ENCODE assay signal across 18 cellular contexts in the genomic region with DNA sequence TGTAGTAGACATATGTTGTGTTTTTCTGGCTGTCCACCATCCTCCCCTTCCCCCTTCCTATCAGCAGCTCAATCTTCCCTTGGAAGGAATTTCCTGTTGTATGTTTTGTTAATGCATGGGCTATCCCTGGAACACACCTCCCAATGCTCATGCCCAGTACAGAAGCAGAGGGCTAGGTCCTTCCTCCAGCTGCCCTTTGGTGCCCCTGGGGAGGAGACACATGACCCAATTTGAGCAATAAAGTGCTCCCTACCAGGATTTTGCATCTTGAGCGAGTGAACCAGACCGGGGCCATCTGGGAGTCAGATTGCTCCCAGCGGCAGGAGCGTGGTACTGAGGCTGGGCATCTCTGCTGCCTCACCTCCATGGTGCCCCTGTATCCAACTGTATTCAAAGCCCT.
"Had no signal": no experiment of that assay in that cellular context is flagged by ENCODE, and none has a peak within 500 bp of the region (broad histone marks: within the 10 kb centered on the region; RNA-seq: fewer than 3 reads in every experiment).

No MANE protein-coding gene starts in this region.

- FAIRE-seq: endometrium had no signal

- ATAC-seq: activated CD4-positive, CD25-positive, alpha-beta regulatory T cell treated with anti-CD3 and anti-CD28 coated beads, Interleukin-2, amount 50 U/mL, for 24 hours had no signal

- H3K27ac ChIP-seq: coronary artery, thyroid gland, uterus had no signal

- H3K9me3 ChIP-seq: thyroid gland, uterus had no signal

- H3K4me3 ChIP-seq: coronary artery, thyroid gland, uterus had no signal

- H3K4me1 ChIP-seq: thyroid gland, uterus had no signal

- H3K4me3 Mint-ChIP-seq: central memory CD8-positive, alpha-beta T cell; nephron progenitor cell; T-helper 1 cell treated with Interleukin-12 subunit alpha and Interleukin-12 subunit beta and Interleukin-4 antibody, amounts not matched to agents 30 μg/mL and 1 μg/mL, for 36 hours had no signal

- H3K9me3 Mint-ChIP-seq: central memory CD8-positive, alpha-beta T cell; T-helper 1 cell treated with Interleukin-12 subunit alpha and Interleukin-12 subunit beta and Interleukin-4 antibody, amounts not matched to agents 30 μg/mL and 1 μg/mL, for 36 hours had no signal

- DNase-seq: activated CD8-positive, alpha-beta memory T cell treated with anti-CD3 and anti-CD28 coated beads for 24 hours; activated CD8-positive, alpha-beta memory T cell treated with anti-CD3 and anti-CD28 coated beads, Interleukin-2, amount 50 U/mL, for 48 hours; activated effector memory CD4-positive, alpha-beta T cell treated with Interleukin-2 at 50 U/mL for 16 hours; activated naive CD4-positive, alpha-beta T cell treated with anti-CD3 and anti-CD28 coated beads, Interleukin-2, amount 50 U/mL, for 16 hours; activated T-cell treated with anti-CD3 and anti-CD28 coated beads, Interleukin-2, amount 50 U/mL, for 48 hours; aorta; nephron progenitor cell; occipital lobe; retina; stimulated activated CD8-positive, alpha-beta memory T cell treated with anti-CD3 and anti-CD28 coated beads, Interleukin-4, amount 100 ng/mL, for 48 hours; stimulated activated naive CD4-positive, alpha-beta T cell; thyroid gland; uterus had no signal

- H3K36me3 ChIP-seq: thyroid gland, uterus had no signal

- H3K27me3 ChIP-seq: thyroid gland, uterus had no signal

- H3K4me1 Mint-ChIP-seq: central memory CD8-positive, alpha-beta T cell had no signal

- H3K27ac Mint-ChIP-seq: nephron progenitor cell; T-helper 1 cell treated with Interleukin-12 subunit alpha and Interleukin-12 subunit beta and Interleukin-4 antibody, amounts not matched to agents 30 μg/mL and 1 μg/mL, for 36 hours had no signal
